Comparison of ENCODE assay signal across 1 cellular context in genomic region chr9:34638138-34638445, GRCh38.
TF ChIP-seq lines count a peak whose summit lies in the region.

No MANE protein-coding gene starts in this region.

TF ChIP-seq in GM12878, 131 proteins besides CTCF, POLR2A, EP300 and RAD21:
- TF ChIP-seq SREBF2 (IDR thresholded peaks at IDR 0.05; ENCODE audit: low read length): no peak
- 0 out of 2 replicates have a peak, but pooled peaks have one; percentile 2 for TF ChIP-seq ATF7 (IDR thresholded peaks at IDR 0.05; ENCODE audit: low read depth)
- 0 out of 2 replicates have a peak, but pooled peaks have one; percentile 9 for TF ChIP-seq NBN (IDR thresholded peaks at IDR 0.05)
